Comparison of ENCODE assay signal across 1 cellular context in genomic region chr6:659716-660581, GRCh38.
TF ChIP-seq lines count a peak whose summit lies in the region.

No MANE protein-coding gene starts in this region.

TF ChIP-seq in A549, 52 proteins besides CTCF, POLR2A, EP300 and RAD21 (continued from another document):
- TF ChIP-seq REST (IDR thresholded peaks at IDR 0.05) (no peak), SREBF2 (IDR thresholded peaks at IDR 0.05) (no peak), TFCP2L1 (CRISPR knock-in tag; IDR thresholded peaks at IDR 0.05) (no peak), RNF2 (IDR thresholded peaks at IDR 0.05; ENCODE audit: borderline replicate concordance, low read depth) (no peak), KDM1A (IDR thresholded peaks at IDR 0.05; ENCODE audit: low read depth) (no peak), PHF8 (IDR thresholded peaks at IDR 0.05; ENCODE audit: borderline replicate concordance, low read depth) (no peak), MAX (IDR thresholded peaks at IDR 0.05) (no peak), NR3C1 (IDR thresholded peaks at IDR 0.05) (no peak), PBX3 (IDR thresholded peaks at IDR 0.05) (no peak), NFE2L2 (conservative IDR thresholded peaks at IDR 0.05; ENCODE audit: low read length) (no peak), HEYL (CRISPR knock-in tag; IDR thresholded peaks at IDR 0.05) (no peak), FOSL2 (IDR thresholded peaks at IDR 0.05) (no peak), FOSL2 (CRISPR knock-in tag; IDR thresholded peaks at IDR 0.05) (no peak), ESRRA (IDR thresholded peaks at IDR 0.05; ENCODE audit: borderline replicate concordance, low read length) (no peak), HOXB5 (CRISPR knock-in tag; IDR thresholded peaks at IDR 0.05) (no peak), E2F6 (IDR thresholded peaks at IDR 0.05; ENCODE audit: borderline replicate concordance, low read depth) (no peak)
